Comparison of ENCODE assay signal across 17 cellular contexts in genomic region chr7:12620371-12620770, GRCh38. TPM values are rescaled to one million over a fixed set of nuclear protein-coding genes. Genes with fewer than 3 reads are reported as not detected.
DNase-seq lines count a peak whose midpoint lies in the region; ATAC-seq and TF ChIP-seq lines count a peak whose summit lies in the region.
"Had no signal": no experiment of that assay in that cellular context is flagged by ENCODE, and none has a peak within 500 bp of the region (broad histone marks: within the 10 kb centered on the region; RNA-seq: fewer than 3 reads in every experiment).

No MANE protein-coding gene starts in this region.

- intact Hi-C loops in IMR-90 (cut with micrococcal nuclease), result no loop called here

- H3K9me1 ChIP-seq in IMR-90 (ENCODE audit: insufficient read depth, low read length), result no peaks in the 10 kb centered on the region

- H4K20me1 ChIP-seq in IMR-90 (ENCODE audit: insufficient read depth, low read length), result no peaks in the 10 kb centered on the region

- H4K8ac ChIP-seq in IMR-90 (ENCODE audit: low read depth in 2 of 2, low read length in 2 of 2) (no peak overlapping the region), mesenchymal stem cell (ENCODE audit: low read length) (no peak overlapping the region)

- H3K4me3 ChIP-seq in IMR-90 (ENCODE audit: insufficient read depth, low read depth, low read length) (no peak overlapping the region), BE2C (ENCODE audit: low read depth, low read length) (no peak overlapping the region), mesenchymal stem cell (ENCODE audit: insufficient read depth in 1 of 2, low read depth in 1 of 2, low read length in 2 of 2) (no peak overlapping the region)
- H3K4me3 ChIP-seq: SJCRH30 had no signal

- no peak overlapping the region for H2BK20ac ChIP-seq in IMR-90 (ENCODE audit: low read depth, low read length)

- H3K27me3 ChIP-seq in IMR-90 (ENCODE audit: control insufficient read depth, insufficient read depth, low read length), result no peaks in the 10 kb centered on the region
- no peaks in the 10 kb centered on the region for H3K27me3 ChIP-seq in BE2C
- no peaks in the 10 kb centered on the region for H3K27me3 ChIP-seq in mesenchymal stem cell (ENCODE audit: control insufficient read depth in 1 of 2, insufficient read depth in 1 of 2, low read length in 2 of 2)
- H3K27me3 ChIP-seq: SJCRH30 had no signal

- H2AFZ ChIP-seq in IMR-90 (replicated peaks; ENCODE audit: low read length, poor library complexity), result no peak overlapping the region
- H2AFZ ChIP-seq in mesenchymal stem cell (ENCODE audit: low read depth, low read length), result no peak overlapping the region

- no peak overlapping the region for H3K9ac ChIP-seq in IMR-90 (ENCODE audit: low read depth, low read length)
- H3K9ac ChIP-seq in mesenchymal stem cell (ENCODE audit: low read length), result no peak overlapping the region

- BruUV-seq in IMR-90 (replicated peaks; lab: Mats Ljungman, UMichigan), result no TSS peak

- no peak overlapping the region for H3K27ac ChIP-seq in IMR-90 (ENCODE audit: insufficient read depth, low read length)
- no peak overlapping the region for H3K27ac ChIP-seq in mesenchymal stem cell (ENCODE audit: low read length, poor library complexity, severe bottlenecking)
- H3K27ac ChIP-seq: C4-2B, SJCRH30 had no signal

- TF ChIP-seq CTCF in IMR-90 (conservative IDR thresholded peaks at IDR 0.05; ENCODE audit: low read depth, low read length) (no peak), BE2C (IDR thresholded peaks at IDR 0.05; ENCODE audit: low read depth, low read length) (no peak)

- H3K4me1 ChIP-seq in IMR-90 (ENCODE audit: control insufficient read depth, insufficient read depth, low read length), result peaks cover 1% of the 10 kb centered on the region; the same call in 1 of the 2 replicates
- no peaks in the 10 kb centered on the region; the same call in 1 of the 2 replicates for H3K4me1 ChIP-seq in BE2C
- H3K4me1 ChIP-seq in mesenchymal stem cell (ENCODE audit: control insufficient read depth, insufficient read depth, low read depth, low read length), result no peaks in the 10 kb centered on the region
- H3K4me1 ChIP-seq: SJCRH30 had no signal

- TF ChIP-seq RAD21 in IMR-90 (IDR thresholded peaks at IDR 0.05; ENCODE audit: low read length), result no peak

- no peak overlapping the region for H3K18ac ChIP-seq in IMR-90 (ENCODE audit: low read depth, low read length)
- H3K18ac ChIP-seq in mesenchymal stem cell (ENCODE audit: low read depth in 1 of 2, low read length in 2 of 2), result no peak overlapping the region

- H3K56ac ChIP-seq in IMR-90 (ENCODE audit: extremely low read depth, insufficient read depth, low read length), result no peak overlapping the region

- no peak for TF ChIP-seq POLR2A in IMR-90 (IDR thresholded peaks at IDR 0.05; ENCODE audit: low read depth, low read length)

- DNase-seq in ELR (ENCODE audit: low read depth) (peak; percentile 45), IMR-90 (peak; percentile 62), dermis blood vessel endothelial cell (peak; percentile 76), kidney glomerular epithelial cell (lab: John Stamatoyannopoulos, UW) (peak; percentile 9), BE2C (no peak), mesenchymal stem cell (no peak), DMS153 (lab: John Stamatoyannopoulos, UW) (no peak)
- DNase-seq: DMS79 treated with DMSO at 0.1 percent for 48 hours, KG1, NCI-H1417 treated with DMSO at 0.1 percent for 48 hours, NCI-H187 treated with DMSO at 0.1 percent for 48 hours, NCI-H226, NCI-H524 treated with DMSO at 0.1 percent for 48 hours, SJCRH30, SW 1271 had no signal

- H2BK5ac ChIP-seq in IMR-90 (ENCODE audit: low read depth, low read length, poor library complexity, severe bottlenecking), result no peak overlapping the region
- H2BK5ac ChIP-seq in mesenchymal stem cell (ENCODE audit: low read depth, low read length, poor library complexity, severe bottlenecking), result no peak overlapping the region

- CTCF ChIA-PET in IMR-90 (lab: Yijun Ruan, JAX), result interaction anchor here (4.4 kb wide), 1 partner anchor 95 kb away, joined by 42 read pairs; no protein-coding TSS in a partner anchor

- peak; percentile 30; the same call in 1 of the 2 replicates for ATAC-seq in IMR-90 (ENCODE audit: low read depth)
- ATAC-seq: HCT116 had no signal

- H2BK15ac ChIP-seq in IMR-90 (ENCODE audit: low read depth, low read length) (no peak overlapping the region), mesenchymal stem cell (ENCODE audit: low read depth, poor library complexity, severe bottlenecking) (no peak overlapping the region)

- in situ Hi-C loops in IMR-90 (cut with MboI; ENCODE audit: low sequenced_read_pairs), result no loop called here

- POLR2A ChIA-PET in IMR-90 (lab: Charles Lee; ENCODE audit: unreplicated experiment), result interaction anchor here (0.6 kb wide), 1 partner anchor 370 kb away, joined by 3 read pairs; no protein-coding TSS in a partner anchor

- H3K23ac ChIP-seq in IMR-90 (ENCODE audit: low read depth, low read length) (no peak overlapping the region), mesenchymal stem cell (ENCODE audit: low read length in 2 of 2) (no peak overlapping the region)

- H3K4ac ChIP-seq in IMR-90 (ENCODE audit: low read depth, low read length), result no peak overlapping the region
- no peak overlapping the region for H3K4ac ChIP-seq in mesenchymal stem cell (ENCODE audit: low read depth in 1 of 2, low read length in 2 of 2)

- H2BK12ac ChIP-seq in mesenchymal stem cell (ENCODE audit: low read length in 2 of 2), result no peak overlapping the region

- H2AK5ac ChIP-seq in IMR-90 (ENCODE audit: low read depth, low read length) (no peak overlapping the region), mesenchymal stem cell (ENCODE audit: low read length, severe bottlenecking) (no peak overlapping the region)

- H2BK120ac ChIP-seq in IMR-90 (ENCODE audit: low read depth, low read length) (no peak overlapping the region), mesenchymal stem cell (ENCODE audit: low read depth, low read length) (no peak overlapping the region)

- H3K14ac ChIP-seq in IMR-90 (replicated peaks; ENCODE audit: low read depth, low read length) (no peak overlapping the region), mesenchymal stem cell (ENCODE audit: low read length in 2 of 2) (no peak overlapping the region)

- H4K5ac ChIP-seq in IMR-90 (ENCODE audit: low read depth, low read length), result no peak overlapping the region

- no peak overlapping the region for H2AK9ac ChIP-seq in IMR-90 (replicated peaks; ENCODE audit: low read depth, low read length, poor library complexity)

- H3K79me1 ChIP-seq in IMR-90 (ENCODE audit: low read depth in 1 of 2, low read length in 2 of 2), result no peaks in the 10 kb centered on the region
- no peaks in the 10 kb centered on the region for H3K79me1 ChIP-seq in mesenchymal stem cell (replicated peaks; ENCODE audit: low read length, poor library complexity, severe bottlenecking)

- dilution Hi-C loops in IMR-90 (cut with HindIII; ENCODE audit: low sequenced_read_pairs, unreplicated experiment), result no loop called here

- no peaks in the 10 kb centered on the region for H3K9me3 ChIP-seq in IMR-90 (ENCODE audit: control insufficient read depth, insufficient read depth, low read length)
- no peaks in the 10 kb centered on the region for H3K9me3 ChIP-seq in BE2C
- no peaks in the 10 kb centered on the region for H3K9me3 ChIP-seq in mesenchymal stem cell (ENCODE audit: control insufficient read depth, low read length)
- H3K9me3 ChIP-seq: SJCRH30 had no signal

- H4K91ac ChIP-seq in IMR-90 (ENCODE audit: insufficient read depth, low read depth, low read length) (no peak overlapping the region), mesenchymal stem cell (ENCODE audit: low read length) (no peak overlapping the region)

- H3K36me3 ChIP-seq in IMR-90 (ENCODE audit: control insufficient read depth, insufficient read depth, low read length) (no peaks in the 10 kb centered on the region), BE2C (no peaks in the 10 kb centered on the region), mesenchymal stem cell (ENCODE audit: control insufficient read depth in 1 of 2, insufficient read depth in 2 of 2, low read depth in 1 of 2, low read length in 2 of 2) (no peaks in the 10 kb centered on the region)
- H3K36me3 ChIP-seq: SJCRH30 had no signal

- no peak overlapping the region for H3K4me2 ChIP-seq in IMR-90 (ENCODE audit: low read depth, low read length)
- H3K4me2 ChIP-seq in mesenchymal stem cell (ENCODE audit: low read length, poor library complexity, severe bottlenecking), result no peak overlapping the region

TF ChIP-seq in IMR-90, 13 proteins besides CTCF, POLR2A, EP300 and RAD21:
- TF ChIP-seq BHLHE40 (IDR thresholded peaks at IDR 0.05; ENCODE audit: low read depth, low read length) (no peak), MAZ (IDR thresholded peaks at IDR 0.05; ENCODE audit: borderline replicate concordance, low read depth, low read length) (no peak), FOS (IDR thresholded peaks at IDR 0.05; ENCODE audit: low read depth, low read length) (peak; percentile 22; the same call in 1 of the 2 replicates)

RNA-seq across cellular contexts. Expression of gene SCIN, which starts 49.9 kb away (rescaled TPM):
- total RNA-seq in IMR-90 (2012; rRNA removed) (under 0.01 TPM in 1 of 2 replicates, not detected in the other), dermis blood vessel endothelial cell (0.17 and 2.6 TPM in 2 replicates)
- polyA plus RNA-seq in IMR-90 (2012; rRNA removed), result 0.05 TPM in 1 of 2 replicates, not detected in the other
- polyA plus RNA-seq in IMR-90 (2012; cell fraction: cytosol; rRNA removed), result not detected in 2 replicates
- not detected in 2 replicates for polyA plus RNA-seq in IMR-90 (2012; cell fraction: nucleus; rRNA removed; ENCODE audit: low replicate concordance)
- 0.11 TPM for polyA plus RNA-seq in BE2C (2012; ENCODE audit: insufficient read depth, insufficient read length, low read depth)
- polyA plus RNA-seq in mesenchymal stem cell (2013, experiment 1 of 2), result not detected
- not detected for polyA plus RNA-seq in mesenchymal stem cell (2013, experiment 2 of 2)
- total RNA-seq: SJCRH30 had no signal

Comparison
In these comparisons a context has a peak if more than half of its experiments do, and no peak if none do; other contexts are left out.
1. DNase-seq: peak in ELR (single experiment), IMR-90 (single experiment), dermis blood vessel endothelial cell (single experiment) and kidney glomerular epithelial cell (single experiment); none in BE2C (single experiment), mesenchymal stem cell (single experiment) and DMS153 (single experiment).